7 cellular contexts compared by ENCODE assay signal in genomic region chr11:49316180-49316579, GRCh38.
"Had no signal": no experiment of that assay in that cellular context is flagged by ENCODE, and none has a peak within 500 bp of the region (broad histone marks: within the 10 kb centered on the region; RNA-seq: fewer than 3 reads in every experiment).

No MANE protein-coding gene starts in this region.

- H3K36me3 Mint-ChIP-seq: IgD-negative memory B cell had no signal

- H3K4me2 ChIP-seq: KMS-11 had no signal

- H3K27ac Mint-ChIP-seq: IgD-negative memory B cell had no signal

- DNase-seq: IMR-90, KBM-7, KG1 had no signal

- H3K27me3 Mint-ChIP-seq: IgD-negative memory B cell had no signal

- H3K4me3 Mint-ChIP-seq: IgD-negative memory B cell had no signal

- FAIRE-seq: HTR-8/SVneo had no signal

- H3K27ac ChIP-seq: HL-60, KMS-11 had no signal

- H3K9ac ChIP-seq: KMS-11 had no signal

- H3K4me1 Mint-ChIP-seq: IgD-negative memory B cell had no signal
